36 cellular contexts compared by ENCODE assay signal in the genomic region with DNA sequence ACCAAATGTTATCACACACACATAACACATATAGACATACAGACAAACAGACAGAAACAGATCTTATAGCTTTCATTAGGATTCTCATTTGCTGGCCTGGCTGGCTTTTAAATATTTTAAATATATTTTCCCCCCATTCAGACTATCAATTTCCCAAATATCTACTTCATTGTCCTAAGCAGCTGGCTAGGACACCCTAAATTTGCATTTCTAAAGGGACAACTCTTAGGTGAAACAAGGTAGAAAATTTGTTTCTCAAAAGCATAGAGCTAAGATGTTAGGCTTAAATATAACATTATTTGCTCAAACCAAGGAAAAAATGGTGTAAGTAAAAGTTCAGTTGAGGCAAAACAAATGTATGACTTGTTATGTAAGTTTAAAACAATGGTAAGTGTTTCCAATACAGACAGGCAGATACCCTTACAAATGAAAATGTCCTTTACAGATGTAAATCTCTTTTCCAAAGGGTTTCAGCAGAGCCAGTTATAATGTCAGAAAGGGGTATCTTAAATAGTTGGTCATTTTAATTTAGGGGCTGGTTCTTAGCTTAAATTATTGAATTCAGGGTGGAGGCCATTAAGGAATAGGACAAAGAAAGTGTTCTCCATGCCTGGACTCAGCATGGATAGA.
"Had no signal": no experiment of that assay in that cellular context is flagged by ENCODE, and none has a peak within 500 bp of the region (broad histone marks: within the 10 kb centered on the region; RNA-seq: fewer than 3 reads in every experiment).

No MANE protein-coding gene starts in this region.

- H3K27ac Mint-ChIP-seq: activated CD4-positive, alpha-beta memory T cell treated with anti-CD3 and anti-CD28 coated beads, Interleukin-2, amount 10 ng/mL, durations not matched to agents 7 days and 5 days; activated CD8-positive, alpha-beta memory T cell treated with anti-CD3 and anti-CD28 coated beads, Interleukin-2, amount 10 ng/mL, durations not matched to agents 7 days and 5 days; activated naive CD8-positive, alpha-beta T cell treated with anti-CD3 and anti-CD28 coated beads for 36 hours; activated T-cell treated with anti-CD3 and anti-CD28 coated beads, Interleukin-2, amount 50 U/mL, for 72 hours; activated T-helper 17 cell treated with anti-CD3 and anti-CD28 coated beads, Interleukin-2, amount 50 U/mL, for 72 hours had no signal

- H3K4me1 Mint-ChIP-seq: activated CD4-positive, alpha-beta memory T cell treated with anti-CD3 and anti-CD28 coated beads, Interleukin-2, amount 10 ng/mL, durations not matched to agents 7 days and 5 days; activated CD8-positive, alpha-beta memory T cell treated with anti-CD3 and anti-CD28 coated beads, Interleukin-2, amount 10 ng/mL, durations not matched to agents 7 days and 5 days; activated naive CD8-positive, alpha-beta T cell treated with anti-CD3 and anti-CD28 coated beads for 36 hours; activated T-helper 17 cell treated with anti-CD3 and anti-CD28 coated beads, Interleukin-2, amount 50 U/mL, for 72 hours had no signal

- ATAC-seq: activated CD8-positive, alpha-beta memory T cell treated with anti-CD3 and anti-CD28 coated beads, Interleukin-2, amount 10 ng/mL, durations not matched to agents 7 days and 5 days; activated T-cell treated with anti-CD3 and anti-CD28 coated beads, Interleukin-2, amount 50 U/mL, for 72 hours; activated T-helper 17 cell treated with anti-CD3 and anti-CD28 coated beads, Interleukin-2, amount 50 U/mL, for 72 hours had no signal

- H3K27me3 ChIP-seq: brain microvascular endothelial cell had no signal

- H3K4me3 Mint-ChIP-seq: activated CD4-positive, alpha-beta memory T cell treated with anti-CD3 and anti-CD28 coated beads, Interleukin-2, amount 10 ng/mL, durations not matched to agents 7 days and 5 days; activated CD8-positive, alpha-beta memory T cell treated with anti-CD3 and anti-CD28 coated beads, Interleukin-2, amount 10 ng/mL, durations not matched to agents 7 days and 5 days; activated naive CD8-positive, alpha-beta T cell treated with anti-CD3 and anti-CD28 coated beads for 36 hours; activated T-cell treated with anti-CD3 and anti-CD28 coated beads, Interleukin-2, amount 50 U/mL, for 72 hours; activated T-helper 17 cell treated with anti-CD3 and anti-CD28 coated beads, Interleukin-2, amount 50 U/mL, for 72 hours had no signal

- H2AFZ ChIP-seq: PC-9 had no signal

- H3K36me3 Mint-ChIP-seq: activated CD8-positive, alpha-beta memory T cell treated with anti-CD3 and anti-CD28 coated beads, Interleukin-2, amount 10 ng/mL, durations not matched to agents 7 days and 5 days; activated naive CD8-positive, alpha-beta T cell treated with anti-CD3 and anti-CD28 coated beads for 36 hours had no signal

- H3K4me3 ChIP-seq: PC-9 had no signal

- H3K27me3 Mint-ChIP-seq: activated CD4-positive, alpha-beta memory T cell treated with anti-CD3 and anti-CD28 coated beads, Interleukin-2, amount 10 ng/mL, durations not matched to agents 7 days and 5 days; activated CD8-positive, alpha-beta memory T cell treated with anti-CD3 and anti-CD28 coated beads, Interleukin-2, amount 10 ng/mL, durations not matched to agents 7 days and 5 days; activated naive CD8-positive, alpha-beta T cell treated with anti-CD3 and anti-CD28 coated beads for 36 hours; activated T-helper 17 cell treated with anti-CD3 and anti-CD28 coated beads, Interleukin-2, amount 50 U/mL, for 72 hours had no signal

- H3K27ac ChIP-seq: brain microvascular endothelial cell, PC-9, VCaP had no signal

- H3K36me3 ChIP-seq: brain microvascular endothelial cell had no signal

- H3K4me2 ChIP-seq: PC-9 had no signal

- DNase-seq: activated CD4-positive, alpha-beta memory T cell treated with anti-CD3 and anti-CD28 coated beads, Interleukin-2, amount 10 ng/mL, durations not matched to agents 7 days and 5 days; activated CD4-positive, alpha-beta T cell treated with anti-CD3 and anti-CD28 coated beads for 1 hour; activated CD4-positive, alpha-beta T cell treated with anti-CD3 and anti-CD28 coated beads for 48 hours; activated CD4-positive, CD25-positive, alpha-beta regulatory T cell; activated CD8-positive, alpha-beta memory T cell treated with anti-CD3 and anti-CD28 coated beads for 24 hours; activated CD8-positive, alpha-beta memory T cell treated with anti-CD3 and anti-CD28 coated beads, Interleukin-2, amount 10 ng/mL, durations not matched to agents 7 days and 5 days; activated CD8-positive, alpha-beta memory T cell treated with anti-CD3 and anti-CD28 coated beads, Interleukin-2, amount 50 U/mL, for 48 hours; activated effector memory CD4-positive, alpha-beta T cell treated with anti-CD3 and anti-CD28 coated beads, Interleukin-2, amount 50 U/mL, for 16 hours; activated naive CD4-positive, alpha-beta T cell; activated naive CD4-positive, alpha-beta T cell treated with anti-CD3 and anti-CD28 coated beads, Interleukin-2, amount 50 U/mL, for 16 hours; activated naive CD8-positive, alpha-beta T cell treated with anti-CD3 and anti-CD28 coated beads for 36 hours; activated T-cell treated with anti-CD3 and anti-CD28 coated beads, Interleukin-2, amount 50 U/mL, for 1 hour; activated T-cell treated with anti-CD3 and anti-CD28 coated beads, Interleukin-2, amount 50 U/mL, for 72 hours; amniotic stem cell; aorta; brain microvascular endothelial cell; central memory CD4-positive, alpha-beta T cell; NCI-H1092 treated with DMSO at 0.1 percent for 48 hours; NCI-H1417; NCI-H146; NCI-H187; NCI-H2029 treated with DMSO at 0.1 percent for 48 hours; NCI-H2107; NCI-H2171; NCI-H510A; NCI-H526; NCI-H748 treated with DMSO at 0.1 percent for 48 hours; NK-92 treated with Interleukin-12 subunit alpha and Interleukin-12 subunit beta, amount 100 ng/mL, for 24 hours; PC-9; Right ventricle myocardium superior; SW 1271; T-helper 1 cell; T-helper 2 cell; T-helper 9 cell had no signal
